ENCODE assay signal across 36 cellular contexts in genomic region chr12:4862809-4863208, GRCh38. TPM values are rescaled to one million over a fixed set of nuclear protein-coding genes. Genes with fewer than 3 reads are reported as not detected.
"Had no signal": no experiment of that assay in that cellular context is flagged by ENCODE, and none has a peak within 500 bp of the region (broad histone marks: within the 10 kb centered on the region; RNA-seq: fewer than 3 reads in every experiment).

No MANE protein-coding gene starts in this region.

- H3K27ac Mint-ChIP-seq: activated CD4-positive, alpha-beta memory T cell treated with anti-CD3 and anti-CD28 coated beads for 36 hours; activated CD4-positive, alpha-beta T cell treated with anti-CD3 and anti-CD28 coated beads for 36 hours; activated CD4-positive, alpha-beta T cell treated with anti-CD3 and anti-CD28 coated beads, Interleukin-2, amount 10 ng/mL, durations not matched to agents 24 days and 14 days; activated CD8-positive, alpha-beta memory T cell treated with anti-CD3 and anti-CD28 coated beads, Interleukin-2, amount 10 ng/mL, durations not matched to agents 7 days and 5 days; activated CD8-positive, alpha-beta T cell treated with anti-CD3 and anti-CD28 coated beads, Interleukin-2, amount 10 ng/mL, durations not matched to agents 7 days and 5 days; activated naive CD4-positive, alpha-beta T cell treated with anti-CD3 and anti-CD28 coated beads, Interleukin-2, amount 10 ng/mL, durations not matched to agents 7 days and 5 days; activated naive CD8-positive, alpha-beta T cell; activated naive CD8-positive, alpha-beta T cell treated with anti-CD3 and anti-CD28 coated beads, Interleukin-2, amount 50 U/mL, for 24 hours; activated T-helper 1 cell treated with anti-CD3 and anti-CD28 coated beads, Interleukin-12 subunit alpha, Interleukin-12 subunit beta, Interleukin-2, Interleukin-4 antibody, amounts not matched to agents 30 ng/mL and 10 ng/mL and 1 ng/mL, durations not matched to agents 14 hours and 24 hours and 36 hours; activated T-helper 2 cell treated with anti-CD3 and anti-CD28 coated beads, Interferon-gamma antibody, Interleukin-2, Interleukin-4, amounts not matched to agents 10 μg/mL and 5 μg/mL and 100 μg/mL, durations not matched to agents 14 hours and 24 hours and 36 hours; brain; endodermal cell had no signal

- H3K9me3 Mint-ChIP-seq: activated CD4-positive, alpha-beta memory T cell treated with anti-CD3 and anti-CD28 coated beads for 36 hours; activated CD4-positive, alpha-beta T cell treated with anti-CD3 and anti-CD28 coated beads, Interleukin-2, amount 10 ng/mL, durations not matched to agents 24 days and 14 days; activated naive CD4-positive, alpha-beta T cell treated with anti-CD3 and anti-CD28 coated beads, Interleukin-2, amount 10 ng/mL, durations not matched to agents 7 days and 5 days; activated naive CD8-positive, alpha-beta T cell treated with anti-CD3 and anti-CD28 coated beads, Interleukin-2, amount 50 U/mL, for 24 hours; activated T-helper 1 cell treated with anti-CD3 and anti-CD28 coated beads, Interleukin-12 subunit alpha, Interleukin-12 subunit beta, Interleukin-2, Interleukin-4 antibody, amounts not matched to agents 30 ng/mL and 10 ng/mL and 1 ng/mL, durations not matched to agents 14 hours and 24 hours and 36 hours; activated T-helper 2 cell treated with anti-CD3 and anti-CD28 coated beads, Interferon-gamma antibody, Interleukin-2, Interleukin-4, amounts not matched to agents 10 μg/mL and 5 μg/mL and 100 μg/mL, durations not matched to agents 14 hours and 24 hours and 36 hours; brain; endodermal cell had no signal

- H3K27ac ChIP-seq: adrenal gland, breast epithelium, cardiac muscle cell, colonic mucosa, gastroesophageal sphincter, heart right ventricle had no signal

- DNase-seq: activated CD4-positive, alpha-beta memory T cell treated with anti-CD3 and anti-CD28 coated beads for 36 hours; activated CD4-positive, alpha-beta T cell treated with anti-CD3 and anti-CD28 coated beads for 36 hours; activated CD4-positive, alpha-beta T cell treated with anti-CD3 and anti-CD28 coated beads, Interleukin-2, amount 10 ng/mL, durations not matched to agents 24 days and 14 days; activated CD4-positive, CD25-positive, alpha-beta regulatory T cell; activated CD4-positive, CD25-positive, alpha-beta regulatory T cell treated with anti-CD3 and anti-CD28 coated beads, Interleukin-2, amount 50 U/mL, for 72 hours; activated CD8-positive, alpha-beta memory T cell treated with anti-CD3 and anti-CD28 coated beads, Interleukin-2, amount 10 ng/mL, durations not matched to agents 7 days and 5 days; activated CD8-positive, alpha-beta memory T cell treated with anti-CD3 and anti-CD28 coated beads, Interleukin-2, amount 50 U/mL, for 4 hours; activated CD8-positive, alpha-beta T cell treated with anti-CD3 and anti-CD28 coated beads, Interleukin-2, amount 10 ng/mL, durations not matched to agents 7 days and 5 days; activated effector memory CD4-positive, alpha-beta T cell treated with anti-CD3 and anti-CD28 coated beads, Interleukin-2, amount 50 U/mL, for 16 hours; activated naive CD4-positive, alpha-beta T cell treated with anti-CD3 and anti-CD28 coated beads, Interleukin-2, amount 10 ng/mL, durations not matched to agents 7 days and 5 days; activated naive CD8-positive, alpha-beta T cell treated with anti-CD3 and anti-CD28 coated beads, Interleukin-2, amount 50 U/mL, for 24 hours; activated T-cell treated with anti-CD3 and anti-CD28 coated beads, Interleukin-2, amount 50 U/mL, for 1 hour; activated T-cell treated with anti-CD3 and anti-CD28 coated beads, Interleukin-2, amount 50 U/mL, for 48 hours; adrenal gland; amygdala; aorta; central memory CD4-positive, alpha-beta T cell; cerebellar nuclear complex; colonic mucosa; effector memory CD4-positive, alpha-beta T cell; endodermal cell; foreskin melanocyte; heart right ventricle; T-helper 2 cell had no signal

- H3K9me3 ChIP-seq: adrenal gland, breast epithelium, colonic mucosa, gastroesophageal sphincter, heart right ventricle had no signal

- H3K36me3 Mint-ChIP-seq: activated CD4-positive, alpha-beta memory T cell treated with anti-CD3 and anti-CD28 coated beads for 36 hours; activated CD8-positive, alpha-beta memory T cell treated with anti-CD3 and anti-CD28 coated beads, Interleukin-2, amount 10 ng/mL, durations not matched to agents 7 days and 5 days; activated naive CD4-positive, alpha-beta T cell treated with anti-CD3 and anti-CD28 coated beads, Interleukin-2, amount 10 ng/mL, durations not matched to agents 7 days and 5 days; activated naive CD8-positive, alpha-beta T cell; brain had no signal

- H3K4me3 Mint-ChIP-seq: activated CD4-positive, alpha-beta memory T cell treated with anti-CD3 and anti-CD28 coated beads for 36 hours; activated CD4-positive, alpha-beta T cell treated with anti-CD3 and anti-CD28 coated beads for 36 hours; activated CD4-positive, alpha-beta T cell treated with anti-CD3 and anti-CD28 coated beads, Interleukin-2, amount 10 ng/mL, durations not matched to agents 24 days and 14 days; activated CD8-positive, alpha-beta memory T cell treated with anti-CD3 and anti-CD28 coated beads, Interleukin-2, amount 10 ng/mL, durations not matched to agents 7 days and 5 days; activated CD8-positive, alpha-beta T cell treated with anti-CD3 and anti-CD28 coated beads, Interleukin-2, amount 10 ng/mL, durations not matched to agents 7 days and 5 days; activated naive CD4-positive, alpha-beta T cell treated with anti-CD3 and anti-CD28 coated beads, Interleukin-2, amount 10 ng/mL, durations not matched to agents 7 days and 5 days; activated naive CD8-positive, alpha-beta T cell; activated naive CD8-positive, alpha-beta T cell treated with anti-CD3 and anti-CD28 coated beads, Interleukin-2, amount 50 U/mL, for 24 hours; activated T-helper 1 cell treated with anti-CD3 and anti-CD28 coated beads, Interleukin-12 subunit alpha, Interleukin-12 subunit beta, Interleukin-2, Interleukin-4 antibody, amounts not matched to agents 30 ng/mL and 10 ng/mL and 1 ng/mL, durations not matched to agents 14 hours and 24 hours and 36 hours; brain; endodermal cell had no signal

- H3K27me3 ChIP-seq: adrenal gland, colonic mucosa had no signal

- H3K4me1 ChIP-seq: adrenal gland had no signal

- H3K4me3 ChIP-seq: adrenal gland, breast epithelium, cardiac muscle cell, colonic mucosa, gastroesophageal sphincter, heart right ventricle had no signal

- H3K36me3 ChIP-seq: adrenal gland, breast epithelium, cardiac muscle cell, colonic mucosa, gastroesophageal sphincter, heart right ventricle had no signal

- ATAC-seq: activated CD4-positive, alpha-beta T cell treated with anti-CD3 and anti-CD28 coated beads for 36 hours; activated CD8-positive, alpha-beta memory T cell treated with anti-CD3 and anti-CD28 coated beads, Interleukin-2, amount 10 ng/mL, durations not matched to agents 7 days and 5 days; activated CD8-positive, alpha-beta T cell treated with anti-CD3 and anti-CD28 coated beads, Interleukin-2, amount 10 ng/mL, durations not matched to agents 7 days and 5 days; activated naive CD8-positive, alpha-beta T cell treated with anti-CD3 and anti-CD28 coated beads, Interleukin-2, amount 50 U/mL, for 24 hours; esophagus mucosa; gastroesophageal sphincter; heart right ventricle had no signal

RNA-seq across cellular contexts. Expression of gene KCNA1, which starts 46.9 kb away (rescaled TPM):
- total RNA-seq: activated CD4-positive, alpha-beta memory T cell treated with anti-CD3 and anti-CD28 coated beads for 36 hours; activated CD4-positive, alpha-beta T cell treated with anti-CD3 and anti-CD28 coated beads for 36 hours; activated CD4-positive, alpha-beta T cell treated with anti-CD3 and anti-CD28 coated beads, Interleukin-2, amount 10 ng/mL, durations not matched to agents 24 days and 14 days; activated CD8-positive, alpha-beta memory T cell treated with anti-CD3 and anti-CD28 coated beads for 36 hours; activated CD8-positive, alpha-beta memory T cell treated with anti-CD3 and anti-CD28 coated beads, Interleukin-2, amount 10 ng/mL, durations not matched to agents 7 days and 5 days; activated CD8-positive, alpha-beta T cell treated with anti-CD3 and anti-CD28 coated beads, Interleukin-2, amount 10 ng/mL, durations not matched to agents 7 days and 5 days; activated T-helper 1 cell treated with anti-CD3 and anti-CD28 coated beads, Interleukin-12 subunit alpha, Interleukin-12 subunit beta, Interleukin-2, Interleukin-4 antibody, amounts not matched to agents 30 ng/mL and 10 ng/mL and 1 ng/mL, durations not matched to agents 14 hours and 24 hours and 36 hours; activated T-helper 2 cell treated with anti-CD3 and anti-CD28 coated beads, Interferon-gamma antibody, Interleukin-2, Interleukin-4, amounts not matched to agents 10 μg/mL and 5 μg/mL and 100 μg/mL, durations not matched to agents 14 hours and 24 hours and 36 hours; adrenal gland; endodermal cell; epithelial cell of proximal tubule; esophagus mucosa; fibroblast of villous mesenchyme; glomerular endothelial cell had no signal
- polyA plus RNA-seq: adrenal gland, aorta, cardiac muscle cell, heart right ventricle had no signal
